In genomic region chrX:119669424-119670037, GRCh38 we compare ENCODE assay signal across 1 cellular context.
TF ChIP-seq lines count a peak whose summit lies in the region.

No MANE protein-coding gene starts in this region.

TF ChIP-seq in IMR-90, 13 proteins besides CTCF, POLR2A, EP300 and RAD21 (continued from another document):
- TF ChIP-seq CHD1 (IDR thresholded peaks at IDR 0.05; ENCODE audit: low read depth, low read length) (no peak), MAZ (IDR thresholded peaks at IDR 0.05; ENCODE audit: borderline replicate concordance, low read depth, low read length) (no peak), MXI1 (IDR thresholded peaks at IDR 0.05; ENCODE audit: borderline replicate concordance, low read depth, low read length) (no peak)
- TF ChIP-seq, protein P1, sequence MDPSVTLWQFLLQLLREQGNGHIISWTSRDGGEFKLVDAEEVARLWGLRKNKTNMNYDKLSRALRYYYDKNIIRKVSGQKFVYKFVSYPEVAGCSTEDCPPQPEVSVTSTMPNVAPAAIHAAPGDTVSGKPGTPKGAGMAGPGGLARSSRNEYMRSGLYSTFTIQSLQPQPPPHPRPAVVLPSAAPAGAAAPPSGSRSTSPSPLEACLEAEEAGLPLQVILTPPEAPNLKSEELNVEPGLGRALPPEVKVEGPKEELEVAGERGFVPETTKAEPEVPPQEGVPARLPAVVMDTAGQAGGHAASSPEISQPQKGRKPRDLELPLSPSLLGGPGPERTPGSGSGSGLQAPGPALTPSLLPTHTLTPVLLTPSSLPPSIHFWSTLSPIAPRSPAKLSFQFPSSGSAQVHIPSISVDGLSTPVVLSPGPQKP (IDR thresholded peaks at IDR 0.05; ENCODE audit: borderline replicate concordance, low read depth, low read length): no peak
